ENCODE assay signal across 27 cellular contexts in genomic region chr7:47347986-47348385, GRCh38.
"Had no signal": no experiment of that assay in that cellular context is flagged by ENCODE, and none has a peak within 500 bp of the region (broad histone marks: within the 10 kb centered on the region; RNA-seq: fewer than 3 reads in every experiment).

No MANE protein-coding gene starts in this region.

- H3K27me3 Mint-ChIP-seq: activated naive CD8-positive, alpha-beta T cell treated with anti-CD3 and anti-CD28 coated beads, Interleukin-2, amount 10 ng/mL, durations not matched to agents 7 days and 5 days had no signal

- H3K9me3 ChIP-seq: adrenal gland, SJCRH30 had no signal

- H3K4me1 Mint-ChIP-seq: activated naive CD8-positive, alpha-beta T cell treated with anti-CD3 and anti-CD28 coated beads, Interleukin-2, amount 10 ng/mL, durations not matched to agents 7 days and 5 days had no signal

- H3K27me3 ChIP-seq: adrenal gland, SJCRH30 had no signal

- H3K4me3 ChIP-seq: adrenal gland, SJCRH30 had no signal

- H3K9me3 Mint-ChIP-seq: activated CD8-positive, alpha-beta T cell treated with anti-CD3 and anti-CD28 coated beads for 36 hours; activated naive CD8-positive, alpha-beta T cell treated with anti-CD3 and anti-CD28 coated beads, Interleukin-2, amount 10 ng/mL, durations not matched to agents 7 days and 5 days; activated T-cell treated with anti-CD3 and anti-CD28 coated beads, Interleukin-2, amount 50 U/mL, for 72 hours had no signal

- H3K27ac Mint-ChIP-seq: activated CD8-positive, alpha-beta T cell treated with anti-CD3 and anti-CD28 coated beads for 36 hours; activated naive CD8-positive, alpha-beta T cell treated with anti-CD3 and anti-CD28 coated beads, Interleukin-2, amount 10 ng/mL, durations not matched to agents 7 days and 5 days; activated T-cell treated with anti-CD3 and anti-CD28 coated beads, Interleukin-2, amount 50 U/mL, for 72 hours had no signal

- H3K4me3 Mint-ChIP-seq: activated CD8-positive, alpha-beta T cell treated with anti-CD3 and anti-CD28 coated beads for 36 hours; activated naive CD8-positive, alpha-beta T cell treated with anti-CD3 and anti-CD28 coated beads, Interleukin-2, amount 10 ng/mL, durations not matched to agents 7 days and 5 days; activated T-cell treated with anti-CD3 and anti-CD28 coated beads, Interleukin-2, amount 50 U/mL, for 72 hours had no signal

- H3K36me3 Mint-ChIP-seq: activated naive CD8-positive, alpha-beta T cell treated with anti-CD3 and anti-CD28 coated beads, Interleukin-2, amount 10 ng/mL, durations not matched to agents 7 days and 5 days had no signal

- H3K27ac ChIP-seq: adrenal gland, SJCRH30 had no signal

- ATAC-seq: activated CD4-positive, CD25-positive, alpha-beta regulatory T cell treated with anti-CD3 and anti-CD28 coated beads, Interleukin-2, amount 50 U/mL, for 24 hours; activated CD8-positive, alpha-beta T cell treated with anti-CD3 and anti-CD28 coated beads for 36 hours; activated T-cell treated with anti-CD3 and anti-CD28 coated beads, Interleukin-2, amount 50 U/mL, for 72 hours; Panc1; SK-N-SH treated with all-trans-retinoic acid at 6 μM for 48 hours had no signal

- H3K4me1 ChIP-seq: SJCRH30 had no signal

- DNase-seq: activated CD4-positive, alpha-beta T cell treated with anti-CD3 and anti-CD28 coated beads for 4 hours; activated CD8-positive, alpha-beta memory T cell treated with anti-CD3 and anti-CD28 coated beads, Interleukin-2, amount 50 U/mL, for 4 hours; activated CD8-positive, alpha-beta T cell treated with anti-CD3 and anti-CD28 coated beads for 36 hours; activated naive CD4-positive, alpha-beta T cell treated with anti-CD3 and anti-CD28 coated beads, Interleukin-2, amount 50 U/mL, for 16 hours; activated naive CD8-positive, alpha-beta T cell treated with anti-CD3 and anti-CD28 coated beads, Interleukin-2, amount 10 ng/mL, durations not matched to agents 7 days and 5 days; activated T-cell treated with anti-CD3 and anti-CD28 coated beads, Interleukin-2, amount 50 U/mL, for 72 hours; anterior cingulate cortex; central memory CD4-positive, alpha-beta T cell; Karpas-422; MM.1S; NCI-H1105; NCI-H1436; NCI-H1694 treated with DMSO at 0.1 percent for 48 hours; NCI-H2029 treated with DMSO at 0.1 percent for 48 hours; NCI-H345; NCI-H510A; NCI-H526 treated with DMSO at 0.1 percent for 48 hours; NCI-H82; OCI-M1; Right ventricle myocardium superior; RPMI8226; SJCRH30; SW 1271 had no signal
